ENCODE assay signal across 8 cellular contexts in the genomic region with DNA sequence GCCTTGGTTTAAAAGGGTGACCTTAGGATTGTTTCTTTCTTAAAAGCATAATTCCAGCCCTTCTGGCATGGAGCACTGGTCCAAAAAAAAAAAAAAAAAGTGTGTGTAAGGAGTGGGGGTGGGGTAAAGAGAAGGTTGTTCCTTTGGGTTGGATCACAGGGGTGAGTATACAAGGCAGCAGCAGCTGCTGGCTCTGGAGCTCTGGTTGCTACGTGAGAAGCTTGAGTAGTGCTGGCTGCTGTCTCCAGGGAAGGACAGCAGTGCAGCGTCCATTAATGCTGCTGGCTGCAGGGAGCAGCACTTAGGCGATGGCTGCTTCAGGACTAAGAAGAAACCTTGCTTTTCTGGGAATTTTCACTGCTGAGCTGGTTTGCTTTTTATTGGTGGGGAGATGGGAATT. TPM values are rescaled to one million over a fixed set of nuclear protein-coding genes. Genes with fewer than 3 reads are reported as not detected.
DNase-seq lines count a peak whose midpoint lies in the region; ATAC-seq, FAIRE-seq and TF ChIP-seq lines count a peak whose summit lies in the region.

No MANE protein-coding gene starts in this region.

- peak overlapping the region; percentile 98 for H3K27ac Mint-ChIP-seq in activated T-helper 17 cell treated with anti-CD3 and anti-CD28 coated beads, Interleukin-2, amount 50 U/mL, for 72 hours
- H3K27ac Mint-ChIP-seq in neural progenitor cell: peak overlapping the region; percentile 96

- peaks cover 55% of the 10 kb centered on the region for H3K4me1 ChIP-seq in neural progenitor cell

- H3K36me3 ChIP-seq in neural progenitor cell: no peaks in the 10 kb centered on the region

- H3K4me1 Mint-ChIP-seq in activated T-helper 17 cell treated with anti-CD3 and anti-CD28 coated beads, Interleukin-2, amount 50 U/mL, for 72 hours: peaks cover 35% of the 10 kb centered on the region
- H3K4me1 Mint-ChIP-seq in neural progenitor cell: peaks cover 61% of the 10 kb centered on the region

- peak; percentile 18 for FAIRE-seq in GM19239 (lab: Jason Lieb, UNC)

- H3K9me3 ChIP-seq in AG04450 (ENCODE audit: control insufficient read depth, insufficient read depth, low read length) (no peaks in the 10 kb centered on the region), neural progenitor cell (ENCODE audit: low read depth) (no peaks in the 10 kb centered on the region)

- H3K9me3 Mint-ChIP-seq in activated T-helper 17 cell treated with anti-CD3 and anti-CD28 coated beads, Interleukin-2, amount 50 U/mL, for 72 hours: no peaks in the 10 kb centered on the region
- no peaks in the 10 kb centered on the region for H3K9me3 Mint-ChIP-seq in neural progenitor cell

- H3K4me2 ChIP-seq in neural progenitor cell: peak overlapping the region; percentile 99

- H3K36me3 Mint-ChIP-seq in activated T-helper 17 cell treated with anti-CD3 and anti-CD28 coated beads, Interleukin-2, amount 50 U/mL, for 72 hours (ENCODE audit: low read depth): peaks cover 64% of the 10 kb centered on the region
- no peaks in the 10 kb centered on the region for H3K36me3 Mint-ChIP-seq in neural progenitor cell

- H4K20me1 ChIP-seq in neural progenitor cell (ENCODE audit: low read depth): peaks cover 84% of the 10 kb centered on the region

- H3K4me3 Mint-ChIP-seq in activated T-helper 17 cell treated with anti-CD3 and anti-CD28 coated beads, Interleukin-2, amount 50 U/mL, for 72 hours: peak overlapping the region; percentile 98
- H3K4me3 Mint-ChIP-seq in neural progenitor cell: peak overlapping the region; percentile 99

- DNase-seq in AG04450 (ENCODE audit: low read depth, low spot score) (peak; percentile 92), GM19239 (ENCODE audit: insufficient read length, low spot score) (no peak), NCI-H345 (lab: John Stamatoyannopoulos, UW) (peak; percentile 74), glomerular visceral epithelial cell (ENCODE audit: extremely low spot score) (peak; percentile 87), neural progenitor cell (ENCODE audit: low spot score) (peak; percentile 92)

- no peaks in the 10 kb centered on the region for H3K27me3 Mint-ChIP-seq in activated T-helper 17 cell treated with anti-CD3 and anti-CD28 coated beads, Interleukin-2, amount 50 U/mL, for 72 hours
- H3K27me3 Mint-ChIP-seq in neural progenitor cell (ENCODE audit: insufficient read depth, low read depth): peaks cover 7% of the 10 kb centered on the region

- POLR2A ChIA-PET in AG04450 (lab: Yijun Ruan, JAX): interaction anchor here (0.6 to 2.3 kb wide), 7 partner anchors 16 to 941 kb away, joined by 3 to 16 read pairs (median 4); partner anchors contain the start of gene THUMPD3

- TF ChIP-seq CTCF in AG04450 (IDR thresholded peaks at IDR 0.05; ENCODE audit: low read depth, low read length): peak; percentile 33
- TF ChIP-seq CTCF in neural progenitor cell (IDR thresholded peaks at IDR 0.05): no peak

- no peak overlapping the region for H2AFZ ChIP-seq in neural progenitor cell (replicated peaks)

- H3K4me3 ChIP-seq in AG04450 (ENCODE audit: low read depth, low read length) (peak overlapping the region; percentile 97), neural progenitor cell (peak overlapping the region; percentile 94)

- H3K79me2 ChIP-seq in neural progenitor cell (ENCODE audit: low read depth): peaks cover 89% of the 10 kb centered on the region

- CTCF ChIA-PET in AG04450 (lab: Charles Lee): interaction anchor here (0.8 to 1.9 kb wide), 5 partner anchors 21 to 104 kb away, joined by 3 to 5 read pairs (median 3); no protein-coding TSS in a partner anchor

- H3K27ac ChIP-seq in AG04450 (ENCODE audit: low read depth, low read length): no peak overlapping the region
- peak overlapping the region; percentile 96 for H3K27ac ChIP-seq in neural progenitor cell

- H3K27me3 ChIP-seq in AG04450 (ENCODE audit: control insufficient read depth, insufficient read depth, low read length): no peaks in the 10 kb centered on the region
- no peaks in the 10 kb centered on the region for H3K27me3 ChIP-seq in neural progenitor cell

- H3K9ac ChIP-seq in neural progenitor cell: peak overlapping the region; percentile 98

- peaks cover 77% of the 10 kb centered on the region for H3F3A ChIP-seq in neural progenitor cell (ENCODE audit: low read depth)

- no peak for ATAC-seq in activated T-helper 17 cell treated with anti-CD3 and anti-CD28 coated beads, Interleukin-2, amount 50 U/mL, for 72 hours (replicated peaks)
- no peak for ATAC-seq in GM18517 (IDR thresholded peaks at IDR 0.05; ENCODE audit: unreplicated experiment)
- no peak for ATAC-seq in GM18520 (IDR thresholded peaks at IDR 0.05; ENCODE audit: unreplicated experiment)

RNA-seq across cellular contexts. Expression of gene SETD5, which starts 2.3 kb away (rescaled TPM):
- polyA plus RNA-seq in AG04450 (2011; rRNA removed): 62.4 and 75.0 TPM in 2 replicates
- 117 and 140 TPM in 2 replicates for polyA minus RNA-seq in AG04450 (2011; rRNA and poly(A)+ RNA removed)
- 100 to 1,000 TPM; 107 to 148 TPM for total RNA-seq in activated T-helper 17 cell treated with anti-CD3 and anti-CD28 coated beads, Interleukin-2, amount 50 U/mL, for 72 hours
- total RNA-seq in neural progenitor cell (ENCODE audit: low replicate concordance): 198 TPM in 2 replicates

RNA-seq across cellular contexts. Expression of gene THUMPD3, which starts 36.9 kb away (rescaled TPM):
- polyA plus RNA-seq in AG04450 (2011; rRNA removed): 43.3 and 49.8 TPM in 2 replicates
- polyA minus RNA-seq in AG04450 (2011; rRNA and poly(A)+ RNA removed): 41.8 and 46.6 TPM in 2 replicates
- 10 to 100 TPM; 46.2 to 53.9 TPM for total RNA-seq in activated T-helper 17 cell treated with anti-CD3 and anti-CD28 coated beads, Interleukin-2, amount 50 U/mL, for 72 hours
- 20.5 and 23.9 TPM in 2 replicates for total RNA-seq in neural progenitor cell (ENCODE audit: low replicate concordance)
